ENCODE assay signal across 8 cellular contexts in genomic region chr5:132961887-132962286, GRCh38. TPM values are rescaled to one million over a fixed set of nuclear protein-coding genes. Genes with fewer than 3 reads are reported as not detected.
DNase-seq lines count a peak whose midpoint lies in the region; ATAC-seq, FAIRE-seq and TF ChIP-seq lines count a peak whose summit lies in the region.

No MANE protein-coding gene starts in this region.

- FAIRE-seq in pancreas (lab: Jason Lieb, UNC) = no peak

- H3K9me3 ChIP-seq in esophagus (ENCODE audit: control insufficient read depth in 2 of 2, insufficient read depth in 1 of 2, low read depth in 1 of 2, low read length in 1 of 2) = no peaks in the 10 kb centered on the region
- no peaks in the 10 kb centered on the region for H3K9me3 ChIP-seq in pancreas

- H3K36me3 ChIP-seq in esophagus (ENCODE audit: control insufficient read depth in 2 of 2, insufficient read depth in 2 of 2, low read length in 1 of 2) = no peaks in the 10 kb centered on the region
- no peaks in the 10 kb centered on the region for H3K36me3 ChIP-seq in pancreas

- H3K4me1 ChIP-seq in esophagus (ENCODE audit: control insufficient read depth in 2 of 2, insufficient read depth in 2 of 2, low read length in 1 of 2) (peaks cover 0 to 2% of the 10 kb centered on the region in 2 donors), pancreas (peaks cover 6 to 14% (median 7%) of the 10 kb centered on the region in 3 donors)

- peak overlapping the region; percentile 85 for H3K4me3 ChIP-seq in GM12865 (ENCODE audit: low read depth, low read length)
- peak overlapping the region; percentile 72 to 86 for H3K4me3 ChIP-seq in esophagus (ENCODE audit: low read depth in 1 of 2, low read length in 2 of 2)
- H3K4me3 ChIP-seq in pancreas = peak overlapping the region; percentile 82 to 100 (median 87)

- H3K27ac ChIP-seq in esophagus (ENCODE audit: low read depth in 2 of 2, low read length in 1 of 2) (peak overlapping the region; percentile 100), pancreas (peak overlapping the region; percentile 98 to 100 (median 99))

- H3K27me3 ChIP-seq in esophagus (ENCODE audit: control insufficient read depth in 1 of 2, insufficient read depth in 2 of 2, low read length in 2 of 2) (no peaks in the 10 kb centered on the region), pancreas (no peaks in the 10 kb centered on the region)

- intact Hi-C loops in pancreas (cut with DNase I) = no loop called here

- TF ChIP-seq CTCF in GM12865 (IDR thresholded peaks at IDR 0.05; ENCODE audit: insufficient read depth, low read depth, low read length, missing control alignments) (no peak), pancreas (IDR thresholded peaks at IDR 0.05) (no peak)

- ATAC-seq in pancreas (no peak), GM18498 (IDR thresholded peaks at IDR 0.05; ENCODE audit: unreplicated experiment) (no peak), HG03135 (IDR thresholded peaks at IDR 0.05; ENCODE audit: unreplicated experiment) (no peak)

- 9% methylated on average over 5 of the region's 5 CpGs for WGBS in esophagus, 2 donors
- 1 to 2% methylated on average over 5 of the region's 5 CpGs for WGBS in pancreas, 2 donors

- DNase-seq in GM12865 (ENCODE audit: low read depth) (no peak), RPMI7951 (ENCODE audit: low read depth) (peak; percentile 50), pancreas (no peak), SHP77 treated with DMSO at 0.1 percent for 48 hours (lab: John Stamatoyannopoulos, UW) (no peak), SW480 (ENCODE audit: low spot score) (no peak)

RNA-seq across cellular contexts. Expression of gene AFF4, which starts 1.5 kb away (rescaled TPM):
- total RNA-seq in RPMI7951 (2014; rRNA removed; shearing (Covaris generic)) = 23.8 and 27.4 TPM in 2 replicates
- polyA plus RNA-seq in esophagus = 10 to 100 TPM; 10.4 to 12.6 TPM
- 10 to 100 TPM; 24.8 to 40.2 (median 27.8) TPM for total RNA-seq in pancreas
- polyA plus RNA-seq in pancreas = 10 to 100 TPM in 1 of 2 donors, 1 to 10 TPM in 1; 6.7 to 12.5 TPM
